In the genomic region with DNA sequence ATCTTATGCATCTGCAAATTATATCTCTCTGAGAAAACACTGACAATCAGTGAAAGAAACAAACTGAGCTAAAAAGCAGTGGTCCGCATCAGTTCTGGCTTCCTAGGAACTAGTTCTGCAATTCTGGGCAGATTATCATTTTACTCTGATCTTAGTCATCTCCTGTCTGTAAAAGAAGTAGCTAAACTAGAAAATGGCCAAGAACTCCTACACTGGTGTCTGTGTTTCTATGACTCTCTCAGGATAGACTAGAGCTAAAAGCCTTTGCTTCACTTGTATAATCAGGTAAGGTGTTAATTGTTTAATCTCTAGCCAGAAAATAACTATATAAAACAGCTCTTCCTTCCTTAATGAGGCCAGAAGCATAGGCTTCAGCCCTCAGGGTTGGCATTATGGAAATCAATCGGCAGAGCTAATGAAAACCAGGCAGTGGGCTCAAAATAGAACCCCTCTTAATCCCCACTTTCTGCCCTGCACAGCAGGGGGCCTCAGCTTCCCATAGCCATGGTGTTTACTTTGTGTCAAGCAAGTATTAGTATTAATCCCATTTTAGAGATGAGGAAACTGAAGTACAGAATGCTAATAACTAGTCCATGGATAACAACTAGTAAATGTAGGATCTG, we compare ENCODE assay signal across 13 cellular contexts.
DNase-seq lines count a peak whose midpoint lies in the region; ATAC-seq and TF ChIP-seq lines count a peak whose summit lies in the region.
"Had no signal": no experiment of that assay in that cellular context is flagged by ENCODE, and none has a peak within 500 bp of the region (broad histone marks: within the 10 kb centered on the region; RNA-seq: fewer than 3 reads in every experiment).

No MANE protein-coding gene starts in this region.

- no peak overlapping the region for H3K4me3 Mint-ChIP-seq in MCF 10A (ENCODE audit: unreplicated experiment)
- H3K4me3 Mint-ChIP-seq: activated CD4-positive, alpha-beta memory T cell treated with anti-CD3 and anti-CD28 coated beads for 36 hours; activated T-cell treated with anti-CD3 and anti-CD28 coated beads, Interleukin-2, amount 50 U/mL, for 24 hours; B cell had no signal

- ATAC-seq in left ventricle myocardium superior, result peak; percentile 78
- ATAC-seq in GM18498 (IDR thresholded peaks at IDR 0.05; ENCODE audit: unreplicated experiment), result no peak
- ATAC-seq in GM19452 (IDR thresholded peaks at IDR 0.05; ENCODE audit: unreplicated experiment), result no peak

- no peaks in the 10 kb centered on the region for H3K36me3 Mint-ChIP-seq in MCF 10A (ENCODE audit: insufficient read depth, unreplicated experiment)
- H3K36me3 Mint-ChIP-seq: activated CD4-positive, alpha-beta memory T cell treated with anti-CD3 and anti-CD28 coated beads for 36 hours had no signal

- POLR2A ChIA-PET in MCF 10A (lab: Yijun Ruan, JAX), result no interaction called here

- peak; percentile 18 for TF ChIP-seq CTCF in GM10266 (IDR thresholded peaks at IDR 0.05; ENCODE audit: control insufficient read depth, insufficient read depth, low read depth, missing control alignments)
- no peak for TF ChIP-seq CTCF in MCF 10A (IDR thresholded peaks at IDR 0.05; ENCODE audit: unreplicated experiment)

- CTCF ChIA-PET in MCF 10A (lab: Yijun Ruan, JAX), result interaction anchor here (0.5 to 1.7 kb wide), 33 partner anchors 8 to 798 kb away, joined by 3 to 34 read pairs (median 3); no protein-coding TSS in a partner anchor

- H3K4me1 Mint-ChIP-seq in MCF 10A (ENCODE audit: insufficient read depth, unreplicated experiment), result no peaks in the 10 kb centered on the region
- H3K4me1 Mint-ChIP-seq: B cell had no signal

- no TSS peak for BruUV-seq in MCF 10A (replicated peaks; lab: Mats Ljungman, UMichigan)

- H3K27ac Mint-ChIP-seq in MCF 10A (ENCODE audit: low read depth, unreplicated experiment), result no peak overlapping the region
- H3K27ac Mint-ChIP-seq: activated CD4-positive, alpha-beta memory T cell treated with anti-CD3 and anti-CD28 coated beads for 36 hours; activated T-cell treated with anti-CD3 and anti-CD28 coated beads, Interleukin-2, amount 50 U/mL, for 24 hours; B cell had no signal

- peaks cover 34% of the 10 kb centered on the region for H3K27me3 Mint-ChIP-seq in MCF 10A (ENCODE audit: insufficient read depth, unreplicated experiment)
- H3K27me3 Mint-ChIP-seq: B cell had no signal

- intact Hi-C loops in left ventricle myocardium superior (cut with micrococcal nuclease) (loop anchor here (2.0 to 5.0 kb wide), 2 partner anchors 514 to 615 kb away; no protein-coding TSS in a partner anchor), MCF 10A (cut with micrococcal nuclease) (loop anchor here (1.0 to 5.0 kb wide), 5 partner anchors 146 to 614 kb away; no protein-coding TSS in a partner anchor)

- H3K9me3 Mint-ChIP-seq in MCF 10A (ENCODE audit: unreplicated experiment), result no peaks in the 10 kb centered on the region

- peak; percentile 41 for DNase-seq in D341Med (ENCODE audit: low spot score)
- DNase-seq in GM10266 (ENCODE audit: extremely low spot score), result no peak
- DNase-seq in SK-MEL-5 (ENCODE audit: low read depth, low spot score), result peak; percentile 30
- DNase-seq in left ventricle myocardium superior, result no peak
- no peak for DNase-seq in MCF 10A (ENCODE audit: unreplicated experiment)
- DNase-seq: activated CD4-positive, alpha-beta memory T cell treated with anti-CD3 and anti-CD28 coated beads for 36 hours; activated naive CD4-positive, alpha-beta T cell treated with anti-CD3 and anti-CD28 coated beads, Interleukin-2, amount 50 U/mL, for 16 hours; activated T-cell treated with anti-CD3 and anti-CD28 coated beads, Interleukin-2, amount 50 U/mL, for 24 hours; spleen; T-helper 1 cell had no signal

- in situ Hi-C loops in SK-MEL-5 (cut with HindIII; ENCODE audit: low pct_unique_long_range_greater_than_20kb, low sequenced_read_pairs), result no loop called here

Comparison
In these comparisons a context has a peak if more than half of its experiments do, and no peak if none do; other contexts are left out.
1. DNase-seq: peak in D341Med (single experiment) and SK-MEL-5 (single experiment); none in GM10266 (single experiment), left ventricle myocardium superior (single experiment) and MCF 10A (single experiment).